ENCODE assay signal across 22 cellular contexts in the genomic region with DNA sequence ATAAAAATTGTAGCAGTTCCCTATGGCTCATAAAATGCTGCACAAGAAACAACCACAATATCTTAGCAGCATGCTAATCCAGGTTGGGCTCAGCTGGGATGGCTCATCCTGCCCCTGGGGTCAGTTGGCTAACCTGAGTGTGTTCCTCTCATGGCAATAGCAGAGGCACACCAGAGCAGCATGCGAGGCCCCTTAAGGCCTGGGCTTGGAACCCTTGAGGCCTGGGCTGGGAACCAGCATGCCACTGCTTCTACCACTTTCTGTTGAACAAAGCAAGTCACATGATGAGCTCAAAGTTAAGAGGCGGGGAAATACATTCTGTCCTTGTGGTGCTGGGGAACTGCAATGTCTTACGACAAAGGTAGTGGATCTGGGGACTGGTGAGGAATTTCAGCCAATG.
A peak's percentile ranks its signal among the peaks of the same experiment; 100 is the strongest.
DNase-seq lines count a peak whose midpoint lies in the region; ATAC-seq lines count a peak whose summit lies in the region.
"Had no signal": no experiment of that assay in that cellular context is flagged by ENCODE, and none has a peak within 500 bp of the region (broad histone marks: within the 10 kb centered on the region; RNA-seq: fewer than 3 reads in every experiment).

No MANE protein-coding gene starts in this region.

- H3K27me3 ChIP-seq in MG63 (no peaks in the 10 kb centered on the region), rectal smooth muscle tissue (ENCODE audit: control insufficient read depth, insufficient read depth, low read length) (no peaks in the 10 kb centered on the region)

- H3K4me1 ChIP-seq in rectal smooth muscle tissue (ENCODE audit: control insufficient read depth, insufficient read depth, low read length), result no peaks in the 10 kb centered on the region
- H3K4me1 ChIP-seq: suprapubic skin had no signal

- H3K36me3 ChIP-seq in MG63 (no peaks in the 10 kb centered on the region), rectal smooth muscle tissue (ENCODE audit: control insufficient read depth, insufficient read depth, low read length) (no peaks in the 10 kb centered on the region)
- H3K36me3 ChIP-seq: suprapubic skin, WERI-Rb-1 had no signal

- peaks cover 10% of the 10 kb centered on the region for H3K9me3 ChIP-seq in MG63

- peak overlapping the region; percentile 68 for H3K27ac ChIP-seq in rectal smooth muscle tissue (ENCODE audit: low read depth, low read length)
- H3K27ac ChIP-seq: C4-2B, skin epidermis, suprapubic skin, WERI-Rb-1 had no signal

- ATAC-seq in HG03097 (IDR thresholded peaks at IDR 0.05; ENCODE audit: low FRiP score, unreplicated experiment) (no peak), GM18873 (IDR thresholded peaks at IDR 0.05; ENCODE audit: low FRiP score, unreplicated experiment) (no peak), HG03469 (IDR thresholded peaks at IDR 0.05; ENCODE audit: unreplicated experiment) (no peak)

- no peak overlapping the region for H3K9ac ChIP-seq in rectal smooth muscle tissue (ENCODE audit: low read length)

- DNase-seq in HCEC 1CT (peak; percentile 63), MG63 (peak; percentile 94), astrocyte of the hippocampus (ENCODE audit: low read depth, low spot score) (peak; percentile 27), NCI-H526 treated with DMSO at 0.1 percent for 48 hours (lab: John Stamatoyannopoulos, UW) (no peak)
- DNase-seq: activated CD4-positive, alpha-beta T cell treated with anti-CD3 and anti-CD28 coated beads for 48 hours; activated naive CD4-positive, alpha-beta T cell treated with anti-CD3 and anti-CD28 coated beads, Interleukin-2, amount 50 U/mL, for 16 hours; activated T-cell treated with anti-CD3 and anti-CD28 coated beads for 4 hours; COR-L47; NCI-H1048; NCI-H187; NCI-H2171 treated with DMSO at 0.1 percent for 48 hours; NCI-H69; Right ventricle myocardium superior; stimulated activated naive CD4-positive, alpha-beta T cell treated with Interleukin-2 at 50 U/mL for 16 hours; WERI-Rb-1 had no signal

- no peak overlapping the region for H3K4me3 ChIP-seq in MG63
- no peak overlapping the region for H3K4me3 ChIP-seq in rectal smooth muscle tissue (ENCODE audit: low read length)
- H3K4me3 ChIP-seq: skin epidermis, suprapubic skin had no signal
